In genomic region chr17:81488276-81488860, GRCh38 we compare ENCODE assay signal across 8 cellular contexts. TPM values are rescaled to one million over a fixed set of nuclear protein-coding genes. Genes with fewer than 3 reads are reported as not detected.
DNase-seq lines count a peak whose midpoint lies in the region; ATAC-seq and TF ChIP-seq lines count a peak whose summit lies in the region.

No MANE protein-coding gene starts in this region.

- no peak overlapping the region for H3K9ac ChIP-seq in liver (ENCODE audit: low read depth in 1 of 2, low read length in 2 of 2)

- no peaks in the 10 kb centered on the region for H3K36me3 ChIP-seq in breast epithelium
- H3K36me3 ChIP-seq in liver (ENCODE audit: control insufficient read depth in 4 of 4, insufficient read depth in 3 of 4, low read depth in 1 of 4, low read length in 3 of 4) = no peaks in the 10 kb centered on the region
- no peaks in the 10 kb centered on the region for H3K36me3 ChIP-seq in urinary bladder (ENCODE audit: insufficient read depth)

- no peaks in the 10 kb centered on the region for H3K27me3 ChIP-seq in breast epithelium
- no peaks in the 10 kb centered on the region for H3K27me3 ChIP-seq in liver (ENCODE audit: control insufficient read depth in 4 of 4, insufficient read depth in 4 of 4, low read length in 3 of 4)

- peaks cover 0 to 4% of the 10 kb centered on the region in 2 donors for H3K4me1 ChIP-seq in breast epithelium
- peaks cover 5 to 14% (median 11%) of the 10 kb centered on the region in 4 donors for H3K4me1 ChIP-seq in liver (ENCODE audit: control insufficient read depth in 4 of 4, insufficient read depth in 4 of 4, low read length in 3 of 4)
- no peaks in the 10 kb centered on the region for H3K4me1 ChIP-seq in urinary bladder (ENCODE audit: insufficient read depth)

- H3K9me3 Mint-ChIP-seq in MCF 10A (ENCODE audit: unreplicated experiment) = no peaks in the 10 kb centered on the region

- POLR2A ChIA-PET in MCF 10A (lab: Yijun Ruan, JAX) = interaction anchor here (0.7 to 1.2 kb wide), 2 partner anchors 23 to 93 kb away, joined by 3 to 4 read pairs; partner anchors contain the start of gene BAHCC1

- H3K9me3 ChIP-seq in breast epithelium (no peaks in the 10 kb centered on the region), liver (ENCODE audit: control insufficient read depth in 4 of 4, low read length in 3 of 4) (no peaks in the 10 kb centered on the region)

- H3K4me1 Mint-ChIP-seq in MCF 10A (ENCODE audit: insufficient read depth, unreplicated experiment) = no peaks in the 10 kb centered on the region

- BruUV-seq in MCF 10A (replicated peaks; lab: Mats Ljungman, UMichigan) = no TSS peak

- intact Hi-C loops in breast epithelium (cut with DNase I; ENCODE audit: low total_unique reads) (loop anchor here (10.0 kb wide), 1 partner anchor 234 kb away; no protein-coding TSS in a partner anchor), MCF 10A (cut with micrococcal nuclease) (no loop called here)

- WGBS in liver = 14% methylated on average over 52 of the region's 52 CpGs
- WGBS in urinary bladder = 10% methylated on average over 52 of the region's 52 CpGs

- CTCF ChIA-PET in MCF 10A (lab: Yijun Ruan, JAX) = no interaction called here

- TF ChIP-seq CTCF in breast epithelium (IDR thresholded peaks at IDR 0.05) (no peak), MCF 10A (IDR thresholded peaks at IDR 0.05; ENCODE audit: unreplicated experiment) (no peak), astrocyte of the cerebellum (IDR thresholded peaks at IDR 0.05; ENCODE audit: low read depth, low read length, missing control alignments) (no peak), liver (IDR thresholded peaks at IDR 0.05; ENCODE audit: low read depth, low read length, missing input control) (no peak)

- H3K27me3 Mint-ChIP-seq in MCF 10A (ENCODE audit: insufficient read depth, unreplicated experiment) = peaks cover 15% of the 10 kb centered on the region

- peak overlapping the region; percentile 55 to 78 (median 62) for H3K4me3 ChIP-seq in breast epithelium
- H3K4me3 ChIP-seq in astrocyte of the cerebellum (ENCODE audit: low read depth, low read length) = peak overlapping the region; percentile 50
- peak overlapping the region in 2 of 3 donors; percentile 7 to 61 for H3K4me3 ChIP-seq in liver (ENCODE audit: low read depth in 1 of 3, low read length in 3 of 3)
- peak overlapping the region; percentile 69 for H3K4me3 ChIP-seq in urinary bladder (ENCODE audit: low read depth, low read length)

- no peaks in the 10 kb centered on the region for H3K36me3 Mint-ChIP-seq in MCF 10A (ENCODE audit: insufficient read depth, unreplicated experiment)

- TF ChIP-seq POLR2A in breast epithelium (IDR thresholded peaks at IDR 0.05) = no peak

- no peak overlapping the region for H3K4me3 Mint-ChIP-seq in MCF 10A (ENCODE audit: unreplicated experiment)

- in situ Hi-C loops in astrocyte of the cerebellum (cut with HindIII; ENCODE audit: low sequenced_read_pairs) = no loop called here

- ATAC-seq in GM21381 (IDR thresholded peaks at IDR 0.05; ENCODE audit: unreplicated experiment) = no peak

- TF ChIP-seq RAD21 in liver (IDR thresholded peaks at IDR 0.05) = no peak

- no peak overlapping the region for H3K27ac Mint-ChIP-seq in MCF 10A (ENCODE audit: low read depth, unreplicated experiment)

- no peak for DNase-seq in breast epithelium (ENCODE audit: low spot score in 2 of 2)
- DNase-seq in MCF 10A (ENCODE audit: unreplicated experiment) = no peak
- no peak for DNase-seq in astrocyte of the cerebellum (ENCODE audit: low read depth)
- no peak for DNase-seq in stimulated activated CD4-positive, alpha-beta T cell treated with anti-CD3 and anti-CD28 coated beads, Interleukin-4, amount 100 ng/mL, for 4 hours
- DNase-seq in NCI-H2227 (lab: John Stamatoyannopoulos, UW; ENCODE audit: unreplicated experiment) = no peak

- H3K27ac ChIP-seq in breast epithelium (peak overlapping the region; percentile 6 to 45), liver (ENCODE audit: low read depth in 1 of 2, low read length in 2 of 2) (peak overlapping the region in 1 of 2 donors; percentile 43), urinary bladder (ENCODE audit: low read depth) (peak overlapping the region; percentile 59)

TF ChIP-seq in liver, 16 proteins besides CTCF, POLR2A, EP300 and RAD21:
- no peak for TF ChIP-seq NR2F2 (IDR thresholded peaks at IDR 0.05)
- no peak for TF ChIP-seq HNF4A (conservative IDR thresholded peaks at IDR 0.05)
- TF ChIP-seq EGR1 (IDR thresholded peaks at IDR 0.05; ENCODE audit: low read depth in 2 of 2) = no peak
- TF ChIP-seq TAF1 (conservative IDR thresholded peaks at IDR 0.05) = no peak
- no peak for TF ChIP-seq HNF4G (IDR thresholded peaks at IDR 0.05)
- TF ChIP-seq, protein P1, sequence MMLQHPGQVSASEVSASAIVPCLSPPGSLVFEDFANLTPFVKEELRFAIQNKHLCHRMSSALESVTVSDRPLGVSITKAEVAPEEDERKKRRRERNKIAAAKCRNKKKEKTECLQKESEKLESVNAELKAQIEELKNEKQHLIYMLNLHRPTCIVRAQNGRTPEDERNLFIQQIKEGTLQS (IDR thresholded peaks at IDR 0.05) = no peak
- no peak for TF ChIP-seq FOXA2 (IDR thresholded peaks at IDR 0.05)
- TF ChIP-seq GABPA (IDR thresholded peaks at IDR 0.05 in 1 of 2, conservative IDR thresholded peaks at IDR 0.05 in 1 of 2) = no peak
- TF ChIP-seq REST (IDR thresholded peaks at IDR 0.05) = no peak
- no peak for TF ChIP-seq RXRA (IDR thresholded peaks at IDR 0.05)

RNA-seq across cellular contexts. Expression of gene ACTG1, which starts 24.2 kb away (rescaled TPM):
- total RNA-seq in breast epithelium = 1,000 to 10,000 TPM; 2,222 to 2,764 (median 2,750) TPM
- total RNA-seq in MCF 10A (2022) = 1,056 and 1,461 TPM in 2 replicates
- 1,000 to 10,000 TPM; 1,434 to 1,699 TPM for total RNA-seq in liver
- polyA plus RNA-seq in liver = 1,000 to 10,000 TPM in 1 of 2 donors, 100 to 1,000 TPM in 1; 347 to 1,129 TPM
- 2,267 TPM for total RNA-seq in urinary bladder
- polyA plus RNA-seq in urinary bladder = 2,840 TPM

RNA-seq across cellular contexts. Expression of gene FSCN2, which starts 39.8 kb away (rescaled TPM):
- total RNA-seq in breast epithelium (1 to 10 TPM in 2 of 3 donors, under 1 TPM in 1; 0.48 to 3.2 (median 1.6) TPM), MCF 10A (2022) (0.37 TPM in 1 of 2 replicates, not detected in the other), liver (under 1 TPM; 0.09 to 0.42 TPM), urinary bladder (0.69 TPM)
- polyA plus RNA-seq in liver (not detected), urinary bladder (0.43 TPM)
